Comparison of ENCODE assay signal across 30 cellular contexts in genomic region chr16:87121816-87122215, GRCh38.
"Had no signal": no experiment of that assay in that cellular context is flagged by ENCODE, and none has a peak within 500 bp of the region (broad histone marks: within the 10 kb centered on the region; RNA-seq: fewer than 3 reads in every experiment).

No MANE protein-coding gene starts in this region.

- H3K9me3 ChIP-seq: ovary, psoas muscle, right lobe of liver, suprapubic skin, testis, transverse colon, vagina had no signal

- H3K4me3 Mint-ChIP-seq: naive thymus-derived CD8-positive, alpha-beta T cell; natural killer cell treated with Interleukin-12 subunit alpha and Interleukin-12 subunit beta and Interleukin-15 and Interleukin-18, amount 100 ng/mL, for 72 hours; neural progenitor cell; stimulated activated memory B cell treated with anti-CD40 and anti-IgM and Interleukin-4, amounts not matched to agents 10 μg/mL and 1 μg/mL and 100 μg/mL, for 72 hours; stimulated activated naive CD8-positive, alpha-beta T cell treated with anti-CD3 and anti-CD28 coated beads, Interleukin-15, amount 100 ng/mL, for 72 hours; type B pancreatic cell had no signal

- H3K36me3 ChIP-seq: neural progenitor cell, ovary, right lobe of liver, spleen, suprapubic skin, tibial artery, transverse colon, vagina had no signal

- H3K27ac Mint-ChIP-seq: naive thymus-derived CD8-positive, alpha-beta T cell; natural killer cell treated with Interleukin-12 subunit alpha and Interleukin-12 subunit beta and Interleukin-15 and Interleukin-18, amount 100 ng/mL, for 72 hours; neural progenitor cell; progenitor cell of endocrine pancreas; stimulated activated memory B cell treated with anti-CD40 and anti-IgM and Interleukin-4, amounts not matched to agents 10 μg/mL and 1 μg/mL and 100 μg/mL, for 72 hours; type B pancreatic cell had no signal

- H3K36me3 Mint-ChIP-seq: naive thymus-derived CD8-positive, alpha-beta T cell; natural killer cell treated with Interleukin-12 subunit alpha and Interleukin-12 subunit beta and Interleukin-15 and Interleukin-18, amount 100 ng/mL, for 72 hours; neural progenitor cell; stimulated activated memory B cell treated with anti-CD40 and anti-IgM and Interleukin-4, amounts not matched to agents 10 μg/mL and 1 μg/mL and 100 μg/mL, for 72 hours; type B pancreatic cell had no signal

- H3K4me3 ChIP-seq: neural progenitor cell, ovary, psoas muscle, right lobe of liver, skin epidermis, smooth muscle cell, spleen, suprapubic skin, testis, tibial artery, transverse colon, vagina had no signal

- H3K4me1 Mint-ChIP-seq: stimulated activated memory B cell treated with anti-CD40 and anti-IgM and Interleukin-4, amounts not matched to agents 10 μg/mL and 1 μg/mL and 100 μg/mL, for 72 hours; stimulated activated naive CD8-positive, alpha-beta T cell treated with anti-CD3 and anti-CD28 coated beads, Interleukin-15, amount 100 ng/mL, for 72 hours had no signal

- H3K27ac ChIP-seq: neural progenitor cell, ovary, parathyroid adenoma, psoas muscle, right lobe of liver, skin epidermis, spleen, suprapubic skin, testis, tibial artery, transverse colon, vagina had no signal

- FAIRE-seq: urothelium cell line had no signal

- H3K27me3 ChIP-seq: neural progenitor cell, ovary, right lobe of liver, testis, tibial artery, transverse colon, vagina had no signal

- DNase-seq: naive thymus-derived CD8-positive, alpha-beta T cell; occipital lobe; ovary; psoas muscle; right cardiac atrium; right lobe of liver; spleen; stimulated activated CD4-positive, alpha-beta T cell treated with anti-CD3 and anti-CD28 coated beads, Interleukin-12 subunit alpha, Interleukin-12 subunit beta, amount 100 ng/mL, for 4 hours; stimulated activated CD4-positive, alpha-beta T cell treated with anti-CD3 and anti-CD28 coated beads, Interleukin-1b, Interleukin-23, amount 100 ng/mL, for 48 hours; stimulated activated CD4-positive, alpha-beta T cell treated with anti-CD3 and anti-CD28 coated beads, Interleukin-4, amount 100 ng/mL, for 1 hour; stimulated activated CD4-positive, alpha-beta T cell treated with anti-CD3 and anti-CD28 coated beads, Interleukin-4, amount 100 ng/mL, for 4 hours; stimulated activated CD8-positive, alpha-beta memory T cell treated with anti-CD3 and anti-CD28 coated beads, Interleukin-4, amount 100 ng/mL, for 48 hours; stimulated activated naive CD4-positive, alpha-beta T cell; stimulated activated naive CD8-positive, alpha-beta T cell treated with anti-CD3 and anti-CD28 coated beads, Interleukin-15, amount 100 ng/mL, for 72 hours; stimulated activated naive CD8-positive, alpha-beta T cell treated with anti-CD3 and anti-CD28 coated beads, Interleukin-15, Interleukin-2, amounts not matched to agents 100 U/mL and 50 U/mL, for 24 hours; substantia nigra; testis; transverse colon had no signal

- ATAC-seq: naive thymus-derived CD8-positive, alpha-beta T cell; natural killer cell treated with Interleukin-12 subunit alpha and Interleukin-12 subunit beta and Interleukin-15 and Interleukin-18, amount 100 ng/mL, for 72 hours; psoas muscle; right cardiac atrium; right lobe of liver; stimulated activated memory B cell treated with anti-CD40 and anti-IgM and Interleukin-4, amounts not matched to agents 10 μg/mL and 1 μg/mL and 100 μg/mL, for 72 hours; stimulated activated naive CD8-positive, alpha-beta T cell treated with anti-CD3 and anti-CD28 coated beads, Interleukin-15, amount 100 ng/mL, for 72 hours; stimulated activated naive CD8-positive, alpha-beta T cell treated with anti-CD3 and anti-CD28 coated beads, Interleukin-15, Interleukin-2, amounts not matched to agents 100 U/mL and 50 U/mL, for 24 hours had no signal

- H3K4me1 ChIP-seq: parathyroid adenoma, psoas muscle, right lobe of liver, transverse colon had no signal

- H3K9me3 Mint-ChIP-seq: naive thymus-derived CD8-positive, alpha-beta T cell; natural killer cell treated with Interleukin-12 subunit alpha and Interleukin-12 subunit beta and Interleukin-15 and Interleukin-18, amount 100 ng/mL, for 72 hours; stimulated activated memory B cell treated with anti-CD40 and anti-IgM and Interleukin-4, amounts not matched to agents 10 μg/mL and 1 μg/mL and 100 μg/mL, for 72 hours; stimulated activated naive CD8-positive, alpha-beta T cell treated with anti-CD3 and anti-CD28 coated beads, Interleukin-15, amount 100 ng/mL, for 72 hours; type B pancreatic cell had no signal
